1 cellular context compared by ENCODE assay signal in genomic region chr4:173281420-173282333, GRCh38.
TF ChIP-seq lines count a peak whose summit lies in the region.

No MANE protein-coding gene starts in this region.

TF ChIP-seq in K562, 482 proteins besides CTCF, POLR2A, EP300 and RAD21 (continued from another document and continues in another):
- TF ChIP-seq USF1 (CRISPR knock-in tag; IDR thresholded peaks at IDR 0.05) (no peak), ZKSCAN3 (CRISPR knock-in tag; IDR thresholded peaks at IDR 0.05) (no peak), RFX1 (IDR thresholded peaks at IDR 0.05) (0 out of 2 replicates have a peak, but pooled peaks have one; percentile 11), SAP30 (IDR thresholded peaks at IDR 0.05; ENCODE audit: borderline replicate concordance, insufficient read depth, low read depth, low read length, poor library complexity, severe bottlenecking) (peak; percentile 22), ZNF134 (CRISPR knock-in tag; conservative IDR thresholded peaks at IDR 0.05) (no peak), ZNF239 (CRISPR knock-in tag; IDR thresholded peaks at IDR 0.05) (no peak), HCFC1 (IDR thresholded peaks at IDR 0.05; ENCODE audit: low read depth, low read length) (no peak), MLLT1 (IDR thresholded peaks at IDR 0.05) (peak in 1 of 2 experiments; percentile 51; a peak in 1 of 4 replicates), BHLHE40 (IDR thresholded peaks at IDR 0.05; ENCODE audit: low read length) (peak; percentile 29), HMBOX1 (IDR thresholded peaks at IDR 0.05) (peak; percentile 67), STAT5A (IDR thresholded peaks at IDR 0.05; ENCODE audit: borderline replicate concordance, low read length) (peak; percentile 63), RFX5 (IDR thresholded peaks at IDR 0.05; ENCODE audit: low read depth, low read length) (peak; percentile 55; the same call in 1 of the 2 replicates), KLF16 (IDR thresholded peaks at IDR 0.05) (peak; percentile 82), ZNF740 (CRISPR knock-in tag; IDR thresholded peaks at IDR 0.05) (no peak), ZNF740 (tag; IDR thresholded peaks at IDR 0.05) (no peak), YY1 (IDR thresholded peaks at IDR 0.05; ENCODE audit: borderline replicate concordance in 1 of 3, control insufficient read depth in 1 of 3, extremely low read depth in 1 of 3, insufficient read depth in 3 of 3, insufficient read length in 1 of 3, insufficient replicate concordance in 2 of 3, low read depth in 1 of 3, low read length in 2 of 3) (peak in 1 of 3 experiments; percentile 23), SPI1 (IDR thresholded peaks at IDR 0.05; ENCODE audit: borderline replicate concordance, low read depth, low read length) (peak; percentile 93), SMARCE1 (IDR thresholded peaks at IDR 0.05) (peak; percentile 77; the same call in 1 of the 2 replicates), MTA3 (IDR thresholded peaks at IDR 0.05; ENCODE audit: borderline replicate concordance) (no peak), HDAC1 (IDR thresholded peaks at IDR 0.05) (peak in 1 of 2 experiments; percentile 73; a peak in 2 of 4 replicates), SOX6 (IDR thresholded peaks at IDR 0.05) (peak; percentile 65), NRF1 (conservative IDR thresholded peaks at IDR 0.05 in 1 of 2, IDR thresholded peaks at IDR 0.05 in 1 of 2) (peak in 1 of 2 experiments; percentile 24; a peak in 1 of 4 replicates), GTF2F1 (IDR thresholded peaks at IDR 0.05; ENCODE audit: low read depth, low read length) (no peak), SIX5 (IDR thresholded peaks at IDR 0.05; ENCODE audit: borderline replicate concordance in 1 of 2, insufficient read depth in 1 of 2, low read depth in 1 of 2, low read length in 2 of 2) (no peak), GATA2 (CRISPR knock-in tag; IDR thresholded peaks at IDR 0.05) (peak; percentile 79), ZNF780A (CRISPR knock-in tag; IDR thresholded peaks at IDR 0.05) (no peak), MYC (IDR thresholded peaks at IDR 0.05; ENCODE audit: low read depth, low read length) (peak; percentile 81), MYC (CRISPR knock-in tag; IDR thresholded peaks at IDR 0.05; ENCODE audit: borderline replicate concordance, low read depth) (no peak), SMAD4 (CRISPR knock-in tag; conservative IDR thresholded peaks at IDR 0.05) (peak; percentile 59), ZNF324 (CRISPR knock-in tag; IDR thresholded peaks at IDR 0.05) (no peak), TFAM (CRISPR knock-in tag; conservative IDR thresholded peaks at IDR 0.05) (no peak), HDGF (IDR thresholded peaks at IDR 0.05) (no peak), PBX2 (CRISPR knock-in tag; IDR thresholded peaks at IDR 0.05; ENCODE audit: low read depth) (no peak), PBX2 (tag; conservative IDR thresholded peaks at IDR 0.05; ENCODE audit: low read depth) (0 out of 2 replicates have a peak, but pooled peaks have one; percentile 7), ZNF408 (CRISPR knock-in tag; IDR thresholded peaks at IDR 0.05; ENCODE audit: low read depth) (no peak), ZNF165 (CRISPR knock-in tag; IDR thresholded peaks at IDR 0.05; ENCODE audit: borderline replicate concordance) (no peak), EP400 (IDR thresholded peaks at IDR 0.05) (peak; percentile 76), MGA (IDR thresholded peaks at IDR 0.05) (peak; percentile 54; the same call in 1 of the 2 replicates), MIER1 (IDR thresholded peaks at IDR 0.05; ENCODE audit: low read depth) (no peak), CBX3 (IDR thresholded peaks at IDR 0.05; ENCODE audit: borderline replicate concordance in 1 of 2, low read length in 2 of 2) (peak in 1 of 2 experiments; percentile 81; a peak in 1 of 3 replicates), TRIM28 (IDR thresholded peaks at IDR 0.05) (no peak), SIN3A (IDR thresholded peaks at IDR 0.05; ENCODE audit: borderline replicate concordance in 2 of 2, control insufficient read depth in 1 of 2, low read depth in 2 of 2, low read length in 2 of 2) (no peak), CTBP1 (IDR thresholded peaks at IDR 0.05; ENCODE audit: borderline replicate concordance) (peak; percentile 52; the same call in 1 of the 2 replicates), RHOXF2B (CRISPR knock-in tag; conservative IDR thresholded peaks at IDR 0.05) (no peak), NCOR1 (IDR thresholded peaks at IDR 0.05) (peak; percentile 68), CEBPB (tag; IDR thresholded peaks at IDR 0.05) (peak; percentile 50), ZNF639 (CRISPR knock-in tag; conservative IDR thresholded peaks at IDR 0.05 in 1 of 2, IDR thresholded peaks at IDR 0.05 in 1 of 2) (peak in 1 of 2 experiments; percentile 53; a peak in 1 of 4 replicates), CXXC5 (CRISPR knock-in tag; IDR thresholded peaks at IDR 0.05) (0 out of 2 replicates have a peak, but pooled peaks have one; percentile 13)
